Comparison of ENCODE assay signal across 1 cellular context in the genomic region with DNA sequence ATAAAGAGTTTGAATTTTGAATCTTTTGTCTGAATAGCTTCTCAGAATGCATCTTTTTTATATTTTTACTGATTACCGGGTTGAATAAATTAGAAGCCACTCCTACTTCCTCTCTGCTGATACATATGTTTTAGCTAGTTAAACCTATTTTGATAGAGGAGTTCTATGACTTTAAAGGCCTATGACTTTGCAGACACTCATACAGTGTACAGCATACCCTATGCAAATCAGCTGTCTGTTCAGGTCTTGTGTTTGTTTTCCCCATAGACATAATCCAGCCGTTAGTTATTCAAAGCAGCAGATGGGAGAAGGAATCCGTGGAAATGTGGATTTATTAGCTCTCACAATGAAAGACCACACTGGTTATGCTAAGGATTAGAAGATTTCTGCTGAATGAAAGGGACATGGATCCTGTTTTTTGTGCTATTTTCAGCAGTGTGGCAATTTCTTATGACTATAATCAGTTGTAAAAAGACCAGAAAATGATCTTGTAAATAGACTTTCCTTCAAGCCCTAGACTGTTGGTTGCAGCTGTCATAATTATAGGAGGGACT.
TF ChIP-seq lines count a peak whose summit lies in the region.

No MANE protein-coding gene starts in this region.

TF ChIP-seq in K562, 482 proteins besides CTCF, POLR2A, EP300 and RAD21 (continued from another document):
- no peak for TF ChIP-seq THAP7 (CRISPR knock-in tag; IDR thresholded peaks at IDR 0.05)
- no peak for TF ChIP-seq FOXP4 (CRISPR knock-in tag; IDR thresholded peaks at IDR 0.05; ENCODE audit: borderline replicate concordance)
- TF ChIP-seq E2F4 (CRISPR knock-in tag; IDR thresholded peaks at IDR 0.05; ENCODE audit: low read depth): no peak
